Comparison of ENCODE assay signal across 1 cellular context in the genomic region with DNA sequence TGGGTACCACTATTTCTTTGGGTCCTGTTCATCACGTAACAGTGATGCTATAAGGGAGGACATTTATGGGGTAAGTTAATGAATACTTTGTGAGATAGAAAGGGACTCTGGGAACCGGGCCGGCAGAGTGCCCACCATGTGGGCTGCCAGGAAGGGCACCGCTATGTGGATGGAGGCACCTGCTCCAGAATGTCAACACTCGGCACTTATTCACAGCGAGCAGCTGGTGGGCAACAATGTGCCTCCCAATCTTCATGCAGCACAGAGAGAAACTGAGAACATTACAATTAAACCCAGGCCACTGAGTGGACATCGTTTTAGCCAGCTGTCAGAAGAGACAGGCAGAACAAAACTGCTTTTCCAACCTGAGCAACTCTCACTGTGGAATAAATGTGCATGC.
TF ChIP-seq lines count a peak whose summit lies in the region.

No MANE protein-coding gene starts in this region.

TF ChIP-seq in IMR-90, 13 proteins besides CTCF, POLR2A, EP300 and RAD21:
- TF ChIP-seq NFE2L2 (IDR thresholded peaks at IDR 0.05; ENCODE audit: low read depth, low read length), result no peak
- no peak for TF ChIP-seq RCOR1 (IDR thresholded peaks at IDR 0.05; ENCODE audit: insufficient replicate concordance, low read length)
- no peak for TF ChIP-seq MXI1 (IDR thresholded peaks at IDR 0.05; ENCODE audit: borderline replicate concordance, low read depth, low read length)
TF ChIP-seq in IMR-90: peak in this region for 0.
